13 cellular contexts compared by ENCODE assay signal in the genomic region with DNA sequence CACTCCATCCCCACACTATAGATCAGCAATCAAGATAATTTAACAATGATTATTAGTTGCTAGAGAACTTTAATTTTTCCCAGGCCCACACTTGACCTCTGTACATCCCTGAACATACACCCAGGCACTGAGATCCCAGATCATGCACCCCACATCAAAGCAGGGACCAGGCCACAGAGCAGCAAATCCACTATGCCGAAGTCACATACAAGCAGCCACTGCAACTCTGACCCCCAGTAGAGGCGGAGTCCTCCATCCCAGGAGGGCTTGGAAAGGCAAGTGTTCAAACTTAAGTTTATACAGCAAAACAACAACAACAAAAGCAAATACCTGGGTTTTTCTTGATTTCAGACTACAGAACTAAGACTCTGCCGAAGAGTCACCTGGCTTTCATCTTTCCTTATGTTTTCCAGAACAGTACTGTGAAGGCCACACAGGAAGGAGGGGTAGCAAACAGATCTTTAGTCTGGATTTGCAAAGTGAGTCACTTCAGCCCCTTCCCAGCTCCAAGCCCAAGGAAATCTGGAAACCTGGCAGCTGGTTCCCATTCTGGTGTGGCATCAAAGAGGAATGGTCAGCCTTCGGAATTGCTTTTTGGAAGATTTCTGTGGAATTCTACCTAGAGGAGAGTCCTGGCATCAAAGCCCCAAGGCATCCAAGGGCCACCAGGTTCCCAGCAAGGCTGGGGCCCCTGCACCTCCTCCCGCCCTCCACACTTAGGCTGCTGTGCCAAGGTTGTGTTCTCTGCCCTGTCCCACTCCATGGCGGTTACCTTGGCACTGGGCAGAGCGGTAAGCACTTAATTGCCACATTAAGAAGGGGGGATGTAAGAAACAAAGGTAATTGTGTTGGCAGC. TPM values are rescaled to one million over a fixed set of nuclear protein-coding genes. Genes with fewer than 3 reads are reported as not detected.
DNase-seq lines count a peak whose midpoint lies in the region; ATAC-seq and TF ChIP-seq lines count a peak whose summit lies in the region.
"Had no signal": no experiment of that assay in that cellular context is flagged by ENCODE, and none has a peak within 500 bp of the region (broad histone marks: within the 10 kb centered on the region; RNA-seq: fewer than 3 reads in every experiment).

No MANE protein-coding gene starts in this region.

- 74 to 89% methylated on average over 7 of the region's 7 CpGs for WGBS in lung, 2 donors

- no peaks in the 10 kb centered on the region for H3K27me3 ChIP-seq in lung (ENCODE audit: control insufficient read depth, insufficient read depth)
- no peaks in the 10 kb centered on the region for H3K27me3 ChIP-seq in subcutaneous abdominal adipose tissue (ENCODE audit: control insufficient read depth in 5 of 5, insufficient read depth in 4 of 5, low read length in 5 of 5)
- H3K27me3 ChIP-seq: neutrophil had no signal

- H3K9me3 ChIP-seq in lung (ENCODE audit: control insufficient read depth in 2 of 2, insufficient read depth in 1 of 2, low read length in 1 of 2) (no peaks in the 10 kb centered on the region), subcutaneous abdominal adipose tissue (ENCODE audit: control insufficient read depth in 5 of 5, low read length in 5 of 5) (no peaks in the 10 kb centered on the region)
- H3K9me3 ChIP-seq: neutrophil had no signal

- no peak for ATAC-seq in lung (ENCODE audit: insufficient read depth, low FRiP score)
- ATAC-seq: activated naive CD4-positive, alpha-beta T cell treated with anti-CD3 and anti-CD28 coated beads, Interleukin-2, amount 50 U/mL, for 72 hours; PC-3 had no signal

- TF ChIP-seq CTCF in chondrocyte (IDR thresholded peaks at IDR 0.05) (no peak), lung (IDR thresholded peaks at IDR 0.05; ENCODE audit: control extremely low read depth, extremely low read depth) (no peak), HFFc6 (IDR thresholded peaks at IDR 0.05) (no peak)

- peak overlapping the region; percentile 98 for H3K4me3 Mint-ChIP-seq in chondrocyte (ENCODE audit: unreplicated experiment)
- H3K4me3 Mint-ChIP-seq in HFFc6 = no peak overlapping the region
- H3K4me3 Mint-ChIP-seq: CD4-positive, alpha-beta T cell had no signal

- H3K27ac ChIP-seq in lung (ENCODE audit: low read depth in 1 of 2, low read length in 1 of 2) = peak overlapping the region; percentile 17 to 50
- peak overlapping the region; percentile 63 for H3K27ac ChIP-seq in subcutaneous abdominal adipose tissue (ENCODE audit: low read depth, low read length)
- H3K27ac ChIP-seq: neutrophil had no signal

- H3K4me1 Mint-ChIP-seq in chondrocyte (ENCODE audit: low read depth) (peaks cover 89% of the 10 kb centered on the region), HFFc6 (ENCODE audit: low read depth) (peaks cover 17% of the 10 kb centered on the region)

- peaks cover 11 to 20% of the 10 kb centered on the region in 2 donors for H3K4me1 ChIP-seq in lung (ENCODE audit: control insufficient read depth in 2 of 2, insufficient read depth in 2 of 2, low read length in 2 of 2)
- peaks cover 12 to 76% (median 53%) of the 10 kb centered on the region in 5 donors for H3K4me1 ChIP-seq in subcutaneous abdominal adipose tissue (ENCODE audit: control insufficient read depth in 5 of 5, insufficient read depth in 5 of 5, low read length in 5 of 5)

- DNase-seq in NCI-H69 (lab: John Stamatoyannopoulos, UW) (peak; percentile 71), chondrocyte (ENCODE audit: low spot score) (no peak), lung (ENCODE audit: low spot score) (no peak), NCI-H1930 (lab: John Stamatoyannopoulos, UW) (no peak), NCI-H1417 (lab: John Stamatoyannopoulos, UW) (no peak), NCI-H226 (no peak), HFFc6 (no peak)
- DNase-seq: CD4-positive, alpha-beta T cell; NCI-H1694; PC-3 had no signal

- H3K36me3 ChIP-seq in lung (ENCODE audit: control insufficient read depth in 2 of 2, insufficient read depth in 2 of 2, low read length in 2 of 2) = peaks cover 0 to 17% of the 10 kb centered on the region in 2 donors
- H3K36me3 ChIP-seq in subcutaneous abdominal adipose tissue (ENCODE audit: control insufficient read depth in 5 of 5, insufficient read depth in 5 of 5, low read length in 5 of 5) = peaks cover 5 to 73% (median 39%) of the 10 kb centered on the region in 5 donors

- no peak overlapping the region for H3K9ac ChIP-seq in subcutaneous abdominal adipose tissue (ENCODE audit: low read length in 5 of 5)

- H3K4me3 ChIP-seq in lung = no peak overlapping the region
- H3K4me3 ChIP-seq in subcutaneous abdominal adipose tissue (ENCODE audit: low read depth in 1 of 5, low read length in 5 of 5) = peak overlapping the region in 2 of 5 donors; percentile 22 to 40

- H3K36me3 Mint-ChIP-seq in chondrocyte (ENCODE audit: low read depth) = peaks cover 65% of the 10 kb centered on the region
- H3K36me3 Mint-ChIP-seq in HFFc6 (ENCODE audit: low read depth) = peaks cover 11% of the 10 kb centered on the region

- H3K9me3 Mint-ChIP-seq in chondrocyte (ENCODE audit: low read depth) (no peaks in the 10 kb centered on the region), HFFc6 (no peaks in the 10 kb centered on the region)
- H3K9me3 Mint-ChIP-seq: activated naive CD4-positive, alpha-beta T cell treated with anti-CD3 and anti-CD28 coated beads, Interleukin-2, amount 50 U/mL, for 72 hours; CD4-positive, alpha-beta T cell had no signal

- no peaks in the 10 kb centered on the region for H3K27me3 Mint-ChIP-seq in chondrocyte (ENCODE audit: low read depth)
- peaks cover 2% of the 10 kb centered on the region for H3K27me3 Mint-ChIP-seq in HFFc6 (ENCODE audit: insufficient read depth)

- H3K27ac Mint-ChIP-seq in chondrocyte (ENCODE audit: unreplicated experiment) = peak overlapping the region; percentile 90
- no peak overlapping the region for H3K27ac Mint-ChIP-seq in HFFc6
- H3K27ac Mint-ChIP-seq: activated naive CD4-positive, alpha-beta T cell treated with anti-CD3 and anti-CD28 coated beads, Interleukin-2, amount 50 U/mL, for 72 hours; CD4-positive, alpha-beta T cell had no signal

RNA-seq across cellular contexts. Expression of a gene that starts 7.3 kb away (rescaled TPM):
- total RNA-seq in chondrocyte (161 to 510 TPM (median 505 TPM) in 3 replicates), lung (10 to 100 TPM; 61.4 to 70.3 TPM)
- 10 to 100 TPM; 11.9 to 32.3 TPM for polyA plus RNA-seq in lung
- 1 to 10 TPM; 3.0 to 9.3 (median 8.2) TPM for total RNA-seq in HFFc6 (2021; fragmentation: NEBNext Ultra II Directional; extraction: Animal tissue kit (Norgen Biotek cat#: 25700))

Comparison
In these comparisons a context has a peak if more than half of its experiments do, and no peak if none do; other contexts are left out.
1. RNA of a gene that starts 7.3 kb away (total RNA-seq): 161 to 510 TPM in chondrocyte and 61.4 to 70.3 TPM in lung; 3.0 to 9.3 TPM in HFFc6; every median in the first group is over 4 times any median in the second.